1 cellular context compared by ENCODE assay signal in genomic region chr13:48318714-48319457, GRCh38.
TF ChIP-seq lines count a peak whose summit lies in the region.

No MANE protein-coding gene starts in this region.

TF ChIP-seq in HepG2, 621 proteins besides CTCF, POLR2A, EP300 and RAD21 (continued from another document):
- no peak for TF ChIP-seq ZHX2 (IDR thresholded peaks at IDR 0.05; ENCODE audit: low read depth)
- no peak for TF ChIP-seq ZHX2 (CRISPR knock-in tag; IDR thresholded peaks at IDR 0.05; ENCODE audit: borderline replicate concordance)
TF ChIP-seq in HepG2: peak in this region for 1.
